In genomic region chr4:13546374-13546854, GRCh38 we compare ENCODE assay signal across 7 cellular contexts. TPM values are rescaled to one million over a fixed set of nuclear protein-coding genes. Genes with fewer than 3 reads are reported as not detected.
A peak's percentile ranks its signal among the peaks of the same experiment; 100 is the strongest.
DNase-seq lines count a peak whose midpoint lies in the region; TF ChIP-seq lines count a peak whose summit lies in the region.

No MANE protein-coding gene starts in this region.

- no peak overlapping the region for H3K9ac ChIP-seq in MM.1S (ENCODE audit: low read length)
- H3K9ac ChIP-seq in parathyroid adenoma: no peak overlapping the region

- H3K27me3 ChIP-seq in MM.1S (replicated peaks; ENCODE audit: insufficient read depth, low read length): peaks cover 17% of the 10 kb centered on the region; the same call in 1 of the 2 replicates
- H3K27me3 ChIP-seq in esophagus muscularis mucosa: peaks cover 7 to 100% (median 78%) of the 10 kb centered on the region in 4 donors
- H3K27me3 ChIP-seq in parathyroid adenoma (ENCODE audit: control insufficient read depth, insufficient read depth, low read length): peaks cover 13% of the 10 kb centered on the region

- WGBS in esophagus muscularis mucosa: 39% methylated on average over 14 of the region's 14 CpGs

- no peak overlapping the region for H2AFZ ChIP-seq in MM.1S (ENCODE audit: low read length)
- no peak overlapping the region for H2AFZ ChIP-seq in parathyroid adenoma

- peaks cover 5% of the 10 kb centered on the region for H3F3A ChIP-seq in MM.1S (ENCODE audit: insufficient read depth, low read length)

- H3K9me2 ChIP-seq in MM.1S (replicated peaks; ENCODE audit: insufficient read depth, low read length): no peaks in the 10 kb centered on the region

- no peaks in the 10 kb centered on the region for H3K36me3 ChIP-seq in MM.1S (replicated peaks; ENCODE audit: insufficient read depth, low read length)
- peaks cover 0 to 5% (median 0%) of the 10 kb centered on the region in 4 donors for H3K36me3 ChIP-seq in esophagus muscularis mucosa
- H3K36me3 ChIP-seq in parathyroid adenoma (ENCODE audit: control insufficient read depth, insufficient read depth, low read length): no peaks in the 10 kb centered on the region

- DNase-seq in ELR (ENCODE audit: low read depth) (peak; percentile 43), MM.1S (no peak), esophagus muscularis mucosa (ENCODE audit: extremely low spot score) (no peak), NCI-H774 (lab: John Stamatoyannopoulos, UW) (no peak), HCEC 1CT (no peak), NAMALWA (ENCODE audit: low spot score) (no peak)

- H3K4me1 ChIP-seq in MM.1S (ENCODE audit: low read length) (peaks cover 5% of the 10 kb centered on the region), esophagus muscularis mucosa (peaks cover 47 to 72% (median 61%) of the 10 kb centered on the region in 4 donors), parathyroid adenoma (no peaks in the 10 kb centered on the region)

- TF ChIP-seq EP300 in esophagus muscularis mucosa (IDR thresholded peaks at IDR 0.05): no peak

- TF ChIP-seq CTCF in MM.1S (IDR thresholded peaks at IDR 0.05; ENCODE audit: low read length): no peak
- TF ChIP-seq CTCF in esophagus muscularis mucosa (IDR thresholded peaks at IDR 0.05): no peak
- no peak for TF ChIP-seq CTCF in parathyroid adenoma (IDR thresholded peaks at IDR 0.05)

- H3K4me3 ChIP-seq in MM.1S (ENCODE audit: low read length): no peak overlapping the region
- peak overlapping the region in 3 of 4 donors; percentile 46 to 62 (median 50) for H3K4me3 ChIP-seq in esophagus muscularis mucosa
- H3K4me3 ChIP-seq in parathyroid adenoma (ENCODE audit: low read depth, low read length): no peak overlapping the region

- no peaks in the 10 kb centered on the region for H3K79me2 ChIP-seq in MM.1S (ENCODE audit: low read length)
- H3K79me2 ChIP-seq in parathyroid adenoma: no peaks in the 10 kb centered on the region

- no peaks in the 10 kb centered on the region for H3K9me3 ChIP-seq in MM.1S (replicated peaks; ENCODE audit: insufficient read depth, low read length)
- H3K9me3 ChIP-seq in esophagus muscularis mucosa: peaks cover 0 to 5% (median 0%) of the 10 kb centered on the region in 4 donors
- no peaks in the 10 kb centered on the region for H3K9me3 ChIP-seq in parathyroid adenoma (ENCODE audit: control insufficient read depth, low read length)

- H3K4me2 ChIP-seq in MM.1S (ENCODE audit: low read depth, low read length) (peak overlapping the region; percentile 92; the same call in 1 of the 2 replicates), parathyroid adenoma (ENCODE audit: low read length) (peak overlapping the region; percentile 51)

- H4K20me1 ChIP-seq in MM.1S (ENCODE audit: insufficient read depth, low read length): no peaks in the 10 kb centered on the region

- no peak for TF ChIP-seq POLR2A in esophagus muscularis mucosa (IDR thresholded peaks at IDR 0.05; ENCODE audit: low read depth)

- H3K27ac ChIP-seq in MM.1S (ENCODE audit: low read length) (no peak overlapping the region), esophagus muscularis mucosa (replicated peaks in 1 of 4) (peak overlapping the region in 1 of 4 donors; percentile 47), parathyroid adenoma (no peak overlapping the region)

- intact Hi-C loops in esophagus muscularis mucosa (cut with DNase I): no loop called here

RNA-seq across cellular contexts. Expression of gene NKX3-2, which starts 2.1 kb away (rescaled TPM):
- total RNA-seq in esophagus muscularis mucosa: 1 to 10 TPM; 1.2 to 7.0 (median 4.7) TPM

Comparison
In these comparisons a context has a peak if more than half of its experiments do, and no peak if none do; other contexts are left out.
1. H3K4me3 ChIP-seq: peak in esophagus muscularis mucosa (3 of 4); none in MM.1S (single experiment) and parathyroid adenoma (single experiment).